In the genomic region with DNA sequence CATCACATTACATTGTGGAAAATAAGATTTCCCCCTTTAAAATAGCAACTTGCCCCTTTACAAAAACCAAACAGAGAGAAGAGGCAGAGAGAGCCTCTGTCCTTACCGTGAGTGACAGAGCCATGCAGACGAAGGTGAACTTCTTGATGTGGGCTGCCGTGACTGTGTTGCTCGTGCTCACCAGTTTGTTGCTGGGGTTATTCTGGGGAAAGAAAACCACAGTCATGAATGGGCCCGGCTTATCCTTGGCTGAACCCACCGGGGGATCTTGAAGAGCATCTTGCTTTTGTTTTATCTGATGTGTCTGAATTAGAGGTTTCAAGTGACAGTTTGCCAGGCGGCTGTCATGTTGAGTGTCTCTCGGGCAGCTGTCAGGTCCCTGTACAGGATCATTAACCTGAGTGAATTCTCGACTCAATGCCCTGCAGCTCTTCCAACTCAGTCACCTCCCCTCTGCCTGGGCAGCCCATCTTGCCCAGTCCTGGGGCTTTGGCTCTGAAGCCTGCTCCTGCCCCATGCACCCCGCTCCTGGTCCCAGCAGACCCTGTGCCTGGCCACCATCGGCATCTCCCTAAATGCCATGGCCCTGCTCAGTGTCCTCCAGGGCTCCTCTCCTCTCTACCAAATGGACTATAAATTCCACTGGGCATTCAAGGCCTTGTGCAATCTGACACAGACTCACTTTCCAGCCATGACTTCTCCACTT, we compare ENCODE assay signal across 10 cellular contexts.
A peak's percentile ranks its signal among the peaks of the same experiment; 100 is the strongest.
DNase-seq lines count a peak whose midpoint lies in the region; ATAC-seq and TF ChIP-seq lines count a peak whose summit lies in the region.
"Had no signal": no experiment of that assay in that cellular context is flagged by ENCODE, and none has a peak within 500 bp of the region (broad histone marks: within the 10 kb centered on the region; RNA-seq: fewer than 3 reads in every experiment).

No MANE protein-coding gene starts in this region.

- H3K9me3 Mint-ChIP-seq in naive thymus-derived CD8-positive, alpha-beta T cell = no peaks in the 10 kb centered on the region
- no peaks in the 10 kb centered on the region for H3K9me3 Mint-ChIP-seq in CD14-positive monocyte
- H3K9me3 Mint-ChIP-seq: activated CD4-positive, alpha-beta memory T cell treated with anti-CD3 and anti-CD28 coated beads, Interleukin-2, amount 10 ng/mL, durations not matched to agents 7 days and 5 days had no signal

- H3K27ac Mint-ChIP-seq in T-helper 17 cell = peak overlapping the region; percentile 89
- peak overlapping the region; percentile 59 to 94 (median 84) for H3K27ac Mint-ChIP-seq in naive thymus-derived CD8-positive, alpha-beta T cell
- no peak overlapping the region for H3K27ac Mint-ChIP-seq in CD14-positive monocyte
- H3K27ac Mint-ChIP-seq: activated CD4-positive, alpha-beta memory T cell treated with anti-CD3 and anti-CD28 coated beads, Interleukin-2, amount 10 ng/mL, durations not matched to agents 7 days and 5 days had no signal

- no peaks in the 10 kb centered on the region for H3K9me3 ChIP-seq in T-helper 17 cell (ENCODE audit: control insufficient read depth, low read length, poor library complexity, severe bottlenecking)
- H3K9me3 ChIP-seq: pancreas had no signal

- intact Hi-C loops in CD14-positive monocyte (cut with micrococcal nuclease) = no loop called here

- no peak for ATAC-seq in T-helper 17 cell
- ATAC-seq in naive thymus-derived CD8-positive, alpha-beta T cell = peak; percentile 81 to 88
- ATAC-seq: pancreas had no signal

- H3K4me3 Mint-ChIP-seq in T-helper 17 cell (no peak overlapping the region), CD14-positive monocyte (no peak overlapping the region)
- H3K4me3 Mint-ChIP-seq in naive thymus-derived CD8-positive, alpha-beta T cell = peak overlapping the region in 5 of 10 donors; percentile 1 to 50 (median 33)
- H3K4me3 Mint-ChIP-seq: activated CD4-positive, alpha-beta memory T cell treated with anti-CD3 and anti-CD28 coated beads, Interleukin-2, amount 10 ng/mL, durations not matched to agents 7 days and 5 days had no signal

- H3K4me1 Mint-ChIP-seq in T-helper 17 cell = peaks cover 7% of the 10 kb centered on the region
- H3K4me1 Mint-ChIP-seq in naive thymus-derived CD8-positive, alpha-beta T cell = peaks cover 17 to 39% (median 29%) of the 10 kb centered on the region in 4 donors
- peaks cover 14% of the 10 kb centered on the region for H3K4me1 Mint-ChIP-seq in CD14-positive monocyte

- peaks cover 8% of the 10 kb centered on the region for H3K36me3 Mint-ChIP-seq in T-helper 17 cell (ENCODE audit: low read depth)
- H3K36me3 Mint-ChIP-seq in naive thymus-derived CD8-positive, alpha-beta T cell = peaks cover 5 to 68% (median 6%) of the 10 kb centered on the region in 3 donors
- H3K36me3 Mint-ChIP-seq in CD14-positive monocyte = peaks cover 0 to 4% of the 10 kb centered on the region in 2 donors

- no peaks in the 10 kb centered on the region for H3K27me3 Mint-ChIP-seq in T-helper 17 cell
- H3K27me3 Mint-ChIP-seq in naive thymus-derived CD8-positive, alpha-beta T cell = no peaks in the 10 kb centered on the region
- H3K27me3 Mint-ChIP-seq in CD14-positive monocyte (ENCODE audit: low read depth in 3 of 3) = peaks cover 0 to 2% (median 1%) of the 10 kb centered on the region in 3 donors
- H3K27me3 Mint-ChIP-seq: activated CD4-positive, alpha-beta memory T cell treated with anti-CD3 and anti-CD28 coated beads, Interleukin-2, amount 10 ng/mL, durations not matched to agents 7 days and 5 days had no signal

- DNase-seq in DMS79 treated with DMSO at 0.1 percent for 48 hours (lab: John Stamatoyannopoulos, UW) = peak; percentile 37
- DNase-seq in NCI-H187 (lab: John Stamatoyannopoulos, UW) = peak; percentile 86 to 91
- no peak for DNase-seq in T-helper 17 cell
- DNase-seq in naive thymus-derived CD8-positive, alpha-beta T cell = peak in 8 of 10 donors; percentile 9 to 78 (median 33)
- DNase-seq in AG08395 (ENCODE audit: low spot score) = no peak
- no peak for DNase-seq in foreskin melanocyte
- DNase-seq in CD14-positive monocyte (ENCODE audit: low spot score) = no peak
- DNase-seq: activated CD4-positive, alpha-beta memory T cell treated with anti-CD3 and anti-CD28 coated beads, Interleukin-2, amount 10 ng/mL, durations not matched to agents 7 days and 5 days; pancreas; stimulated activated CD4-positive, alpha-beta T cell treated with anti-CD3 and anti-CD28 coated beads, Interleukin-1b, Interleukin-23, amount 100 ng/mL, for 48 hours had no signal

- TF ChIP-seq CTCF in CD14-positive monocyte (IDR thresholded peaks at IDR 0.05) = no peak

- POLR2A ChIA-PET in naive thymus-derived CD8-positive, alpha-beta T cell (lab: Charles Lee) = no interaction called here

Comparison
In these comparisons a context has a peak if more than half of its experiments do, and no peak if none do; other contexts are left out.
1. DNase-seq: peak in DMS79 treated with DMSO at 0.1 percent for 48 hours (single experiment), NCI-H187 (2 of 2) and naive thymus-derived CD8-positive, alpha-beta T cell (8 of 10); none in T-helper 17 cell (0 of 3), AG08395 (single experiment), foreskin melanocyte (single experiment) and CD14-positive monocyte (single experiment).
2. H3K27ac Mint-ChIP-seq: peak in T-helper 17 cell (single experiment) and naive thymus-derived CD8-positive, alpha-beta T cell (10 of 10); none in CD14-positive monocyte (0 of 7).